1 cellular context compared by ENCODE assay signal in genomic region chr2:120289221-120289906, GRCh38.
TF ChIP-seq lines count a peak whose summit lies in the region.

No MANE protein-coding gene starts in this region.

TF ChIP-seq in IMR-90, 13 proteins besides CTCF, POLR2A, EP300 and RAD21 (continued from another document):
- TF ChIP-seq ELK1 (IDR thresholded peaks at IDR 0.05; ENCODE audit: borderline replicate concordance, low read depth, low read length) (no peak), RCOR1 (IDR thresholded peaks at IDR 0.05; ENCODE audit: insufficient replicate concordance, low read length) (no peak), FOS (IDR thresholded peaks at IDR 0.05; ENCODE audit: low read depth, low read length) (no peak), CEBPB (IDR thresholded peaks at IDR 0.05; ENCODE audit: low read depth, low read length) (no peak), RFX5 (IDR thresholded peaks at IDR 0.05; ENCODE audit: low read depth, low read length) (no peak), MXI1 (IDR thresholded peaks at IDR 0.05; ENCODE audit: borderline replicate concordance, low read depth, low read length) (no peak), MAZ (IDR thresholded peaks at IDR 0.05; ENCODE audit: borderline replicate concordance, low read depth, low read length) (no peak), MAFK (IDR thresholded peaks at IDR 0.05; ENCODE audit: low read depth, low read length) (no peak), NFE2L2 (IDR thresholded peaks at IDR 0.05; ENCODE audit: low read depth, low read length) (no peak)
